Comparison of ENCODE assay signal across 8 cellular contexts in the genomic region with DNA sequence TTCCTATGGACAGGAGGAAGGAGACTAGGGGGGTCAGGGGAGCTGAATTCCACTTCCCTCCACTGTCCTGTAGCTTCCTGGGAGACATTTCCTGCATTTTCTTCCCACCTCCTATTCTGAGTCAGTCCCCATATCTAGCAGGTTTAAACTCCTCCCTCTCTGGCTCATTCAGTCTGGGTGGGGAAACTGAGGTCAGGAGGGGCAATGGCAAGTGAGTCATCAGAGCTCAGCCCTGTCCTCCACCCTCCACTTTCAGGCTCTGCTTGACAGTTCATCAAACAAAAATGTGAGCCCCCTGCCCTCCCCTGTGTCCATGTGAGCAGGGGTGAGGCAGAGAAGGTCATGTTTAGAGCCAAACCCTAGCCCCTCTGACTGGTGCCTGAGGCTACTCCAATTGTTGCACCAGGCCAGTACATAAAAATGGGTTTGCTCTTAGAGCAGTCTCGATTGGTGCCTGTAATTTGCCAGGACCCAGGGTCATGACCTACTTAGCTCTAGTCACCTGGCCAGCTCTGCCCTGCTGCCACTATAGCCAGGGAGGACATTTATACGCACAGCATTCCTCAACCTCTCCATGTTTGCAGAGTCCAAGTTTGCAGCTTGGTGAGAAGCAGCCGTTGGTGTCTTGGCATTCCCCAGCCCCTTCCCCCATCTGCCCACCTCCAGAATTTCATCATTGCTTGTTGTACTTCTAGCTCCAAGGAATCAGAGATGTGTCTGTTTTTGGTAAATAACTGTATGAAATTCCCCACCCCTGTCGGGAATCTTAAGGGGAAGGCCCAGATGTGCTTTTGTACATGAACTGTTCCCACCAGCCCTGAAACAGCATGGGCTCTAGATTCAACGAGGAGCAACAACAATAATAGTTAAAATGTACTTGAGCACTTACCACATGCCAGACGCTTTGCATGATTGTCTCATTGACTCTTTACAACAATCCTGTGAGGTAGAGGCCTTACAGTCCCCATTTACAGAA. TPM values are rescaled to one million over a fixed set of nuclear protein-coding genes. Genes with fewer than 3 reads are reported as not detected.
DNase-seq lines count a peak whose midpoint lies in the region; TF ChIP-seq lines count a peak whose summit lies in the region.
"Had no signal": no experiment of that assay in that cellular context is flagged by ENCODE, and none has a peak within 500 bp of the region (broad histone marks: within the 10 kb centered on the region; RNA-seq: fewer than 3 reads in every experiment).

No MANE protein-coding gene starts in this region.

- CTCF ChIA-PET in A673 (lab: Charles Lee) (interaction anchor here (0.5 kb wide), 1 partner anchor 162 kb away, joined by 12 read pairs; no protein-coding TSS in a partner anchor), GM10248 (lab: Yijun Ruan, JAX) (interaction anchor here (1.0 to 2.0 kb wide), 5 partner anchors 12 to 36 kb away, joined by 3 to 8 read pairs (median 3); partner anchors contain the start of gene SAMD4B)

- no TSS peak for BruUV-seq in A673 (replicated peaks; lab: Mats Ljungman, UMichigan)

- TF ChIP-seq CTCF in A673 (conservative IDR thresholded peaks at IDR 0.05; ENCODE audit: low read depth, low read length) (no peak), GM10248 (IDR thresholded peaks at IDR 0.05; ENCODE audit: control extremely low read depth, extremely low read depth, low read depth, missing control alignments) (no peak)

- no peaks in the 10 kb centered on the region for H3K9me3 ChIP-seq in A673 (ENCODE audit: low read depth, low read length, poor library complexity, severe bottlenecking)
- H3K9me3 ChIP-seq: Caco-2 had no signal

- POLR2A ChIA-PET in A673 (lab: Charles Lee; ENCODE audit: low non-redundant PET) (no interaction called here), GM10248 (lab: Yijun Ruan, JAX) (interaction anchor here (0.6 kb wide), 1 partner anchor 59 kb away, joined by 3 read pairs; no protein-coding TSS in a partner anchor)

- no peak for DNase-seq in A673 (ENCODE audit: low spot score)
- peak; percentile 29 for DNase-seq in T1000 (lab: John Stamatoyannopoulos, UW)
- DNase-seq in kidney tubule cell (ENCODE audit: low spot score) = peak; percentile 83
- no peak for DNase-seq in GM10248 (ENCODE audit: extremely low spot score)
- no peak for DNase-seq in OCI-M1 (lab: John Stamatoyannopoulos, UW)
- no peak for DNase-seq in NCI-H345 treated with DMSO at 0.1 percent for 48 hours (lab: John Stamatoyannopoulos, UW; ENCODE audit: unreplicated experiment)
- DNase-seq: Caco-2, NCI-H1092 had no signal

- H3K27ac ChIP-seq in A673 (ENCODE audit: low read depth, low read length, poor library complexity, severe bottlenecking) = peak overlapping the region; percentile 59

- peaks cover 41% of the 10 kb centered on the region for H3K36me3 ChIP-seq in A673 (ENCODE audit: insufficient read depth, low read length, poor library complexity, severe bottlenecking)

- H3K4me3 ChIP-seq in A673 (ENCODE audit: low read depth, low read length, poor library complexity, severe bottlenecking) = no peak overlapping the region

- H3K4me1 ChIP-seq in A673 (ENCODE audit: insufficient read depth, low read length, poor library complexity, severe bottlenecking) = peaks cover 16% of the 10 kb centered on the region
- H3K4me1 ChIP-seq: Caco-2 had no signal

- no peaks in the 10 kb centered on the region for H3K27me3 ChIP-seq in A673 (replicated peaks; ENCODE audit: insufficient read depth, low read depth, low read length, poor library complexity)

- intact Hi-C loops in A673 (cut with micrococcal nuclease; ENCODE audit: unreplicated experiment) = no loop called here

RNA-seq across cellular contexts. Expression of gene SAMD4B, which starts 20.7 kb away (rescaled TPM):
- 157 and 168 TPM in 2 replicates for total RNA-seq in A673 (2021)

RNA-seq across cellular contexts. Expression of gene GMFG, which starts 27.1 kb away (rescaled TPM):
- 0.55 TPM in 1 of 2 replicates, not detected in the other for total RNA-seq in A673 (2021)

RNA-seq across cellular contexts. Expression of gene PAF1, which starts 27.9 kb away (rescaled TPM):
- 70.2 and 73.3 TPM in 2 replicates for total RNA-seq in A673 (2021)

RNA-seq across cellular contexts. Expression of gene MED29, which starts 28.2 kb away (rescaled TPM):
- total RNA-seq in A673 (2021) = 37.1 and 41.9 TPM in 2 replicates

RNA-seq across cellular contexts. Expression of gene LRFN1, which starts 42.3 kb away (rescaled TPM):
- total RNA-seq in A673 (2021) = 3.7 and 5.0 TPM in 2 replicates

Comparison
In these comparisons a context has a peak if more than half of its experiments do, and no peak if none do; other contexts are left out.
1. DNase-seq: peak in T1000 (single experiment) and kidney tubule cell (single experiment); none in A673 (single experiment), GM10248 (single experiment), OCI-M1 (single experiment) and NCI-H345 treated with DMSO at 0.1 percent for 48 hours (single experiment).